ENCODE assay signal across 14 cellular contexts in the genomic region with DNA sequence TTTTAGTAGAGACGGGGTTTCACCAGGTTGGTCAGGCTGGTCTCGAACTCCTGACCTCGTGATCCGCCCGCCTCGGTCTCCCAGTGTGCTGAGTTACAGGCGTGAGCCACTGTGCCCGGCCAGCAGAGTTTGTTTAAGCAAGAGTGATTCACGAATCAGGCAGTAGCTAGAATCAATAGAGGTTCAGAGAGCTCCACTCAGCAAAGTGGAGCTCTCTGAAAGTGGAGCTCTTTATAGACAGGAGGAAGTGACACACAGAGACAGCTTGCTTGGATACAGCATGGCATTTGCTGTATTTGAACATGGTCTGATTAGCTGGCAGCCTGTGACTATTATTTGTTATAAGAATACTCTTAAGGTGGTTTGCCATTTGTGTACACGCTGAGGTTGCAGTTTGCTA. TPM values are rescaled to one million over a fixed set of nuclear protein-coding genes. Genes with fewer than 3 reads are reported as not detected.
DNase-seq lines count a peak whose midpoint lies in the region; ATAC-seq and TF ChIP-seq lines count a peak whose summit lies in the region.
"Had no signal": no experiment of that assay in that cellular context is flagged by ENCODE, and none has a peak within 500 bp of the region (broad histone marks: within the 10 kb centered on the region; RNA-seq: fewer than 3 reads in every experiment).

No MANE protein-coding gene starts in this region.

- H3K27me3 Mint-ChIP-seq in HFFc6 (ENCODE audit: insufficient read depth) = peaks cover 1% of the 10 kb centered on the region; the same call in 1 of the 2 replicates
- peaks cover 39 to 66% of the 10 kb centered on the region in 2 donors for H3K27me3 Mint-ChIP-seq in natural killer cell (ENCODE audit: low read depth in 2 of 2)

- ATAC-seq in HG02852 (IDR thresholded peaks at IDR 0.05; ENCODE audit: unreplicated experiment) = no peak
- no peak for ATAC-seq in natural killer cell
- ATAC-seq in HG03280 (IDR thresholded peaks at IDR 0.05; ENCODE audit: unreplicated experiment) = no peak

- no peaks in the 10 kb centered on the region for H3K9me3 Mint-ChIP-seq in HFFc6
- no peaks in the 10 kb centered on the region for H3K9me3 Mint-ChIP-seq in natural killer cell
- H3K9me3 Mint-ChIP-seq: central memory CD8-positive, alpha-beta T cell had no signal

- H3K36me3 Mint-ChIP-seq in HFFc6 (ENCODE audit: low read depth) (no peaks in the 10 kb centered on the region), natural killer cell (no peaks in the 10 kb centered on the region)

- TF ChIP-seq CTCF in HFFc6 (IDR thresholded peaks at IDR 0.05) (no peak), natural killer cell (IDR thresholded peaks at IDR 0.05) (no peak)

- peak overlapping the region; percentile 11; the same call in 1 of the 2 replicates for H3K27ac Mint-ChIP-seq in HFFc6
- no peak overlapping the region for H3K27ac Mint-ChIP-seq in natural killer cell

- DNase-seq in HFFc6 (peak; percentile 22), NCI-H774 (lab: John Stamatoyannopoulos, UW) (peak; percentile 60), dermis blood vessel endothelial cell (peak; percentile 92), non-pigmented ciliary epithelial cell (ENCODE audit: low read depth) (peak; percentile 37), natural killer cell (no peak)
- DNase-seq in activated CD4-positive, CD25-positive, alpha-beta regulatory T cell treated with anti-CD3 and anti-CD28 coated beads, Interleukin-2, amount 50 U/mL, for 72 hours = no peak
- DNase-seq: activated CD8-positive, alpha-beta memory T cell treated with anti-CD3 and anti-CD28 coated beads, Interleukin-2, amount 50 U/mL, for 4 hours; head of caudate nucleus; NCI-H1417 treated with DMSO at 0.1 percent for 48 hours; stimulated activated CD4-positive, alpha-beta T cell treated with anti-CD3 and anti-CD28 coated beads, Interleukin-1b, Interleukin-23, amount 100 ng/mL, for 48 hours had no signal

- H3K4me1 Mint-ChIP-seq in HFFc6 (ENCODE audit: low read depth) (peaks cover 40% of the 10 kb centered on the region), natural killer cell (no peaks in the 10 kb centered on the region)
- H3K4me1 Mint-ChIP-seq: central memory CD8-positive, alpha-beta T cell had no signal

- H3K4me3 Mint-ChIP-seq in HFFc6 = no peak overlapping the region
- H3K4me3 Mint-ChIP-seq in natural killer cell = no peak overlapping the region
- H3K4me3 Mint-ChIP-seq: central memory CD8-positive, alpha-beta T cell had no signal

- intact Hi-C loops in natural killer cell (cut with micrococcal nuclease) = no loop called here

RNA-seq across cellular contexts. Expression of gene CD34, which starts 27.1 kb away (rescaled TPM):
- under 1 TPM; 0.31 to 0.60 (median 0.52) TPM for total RNA-seq in HFFc6 (2021; fragmentation: NEBNext Ultra II Directional; extraction: Animal tissue kit (Norgen Biotek cat#: 25700))
- total RNA-seq in dermis blood vessel endothelial cell (62.4 and 126 TPM in 2 replicates), natural killer cell (under 1 TPM in 2 of 3 donors, not detected in 1; 0.14 to 0.30 TPM)
- total RNA-seq: T-helper 1 cell treated with Interleukin-12 subunit alpha and Interleukin-12 subunit beta and Interleukin-4 antibody, amounts not matched to agents 30 ng/mL and 1 ng/mL, for 36 hours had no signal

Comparison
In these comparisons a context has a peak if more than half of its experiments do, and no peak if none do; other contexts are left out.
1. DNase-seq: peak in HFFc6 (single experiment), NCI-H774 (single experiment), dermis blood vessel endothelial cell (single experiment) and non-pigmented ciliary epithelial cell (single experiment); none in natural killer cell (single experiment) and activated CD4-positive, CD25-positive, alpha-beta regulatory T cell treated with anti-CD3 and anti-CD28 coated beads, Interleukin-2, amount 50 U/mL, for 72 hours (single experiment).
2. RNA of gene CD34, which starts 27.1 kb away (total RNA-seq): 62.4 to 126 TPM in dermis blood vessel endothelial cell; 0.31 to 0.60 TPM in HFFc6 and 0.14 to 0.30 TPM in natural killer cell; every median in the first group is over 10 times any median in the second.